In the genomic region with DNA sequence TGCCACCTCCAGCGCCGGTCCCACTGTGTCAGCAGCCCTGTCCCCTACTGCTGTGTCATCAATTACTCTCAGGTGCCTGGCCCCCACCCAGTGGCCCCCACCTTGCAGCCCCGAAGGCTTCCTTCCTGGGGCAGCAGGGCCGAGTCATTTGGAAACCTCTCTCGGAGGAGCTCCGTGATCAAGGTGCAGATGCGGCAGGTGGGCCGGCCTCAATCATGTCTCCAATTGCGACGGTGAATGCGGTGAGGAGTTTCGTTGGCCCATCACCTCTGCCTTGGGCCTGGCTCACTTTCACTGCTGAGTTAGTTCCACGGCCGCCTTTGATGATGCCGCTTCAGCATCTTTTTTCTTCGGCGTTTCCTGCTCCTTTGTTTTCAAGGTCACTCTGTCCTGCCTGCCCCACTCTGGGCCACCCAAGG, we compare ENCODE assay signal across 11 cellular contexts. TPM values are rescaled to one million over a fixed set of nuclear protein-coding genes. Genes with fewer than 3 reads are reported as not detected.
DNase-seq lines count a peak whose midpoint lies in the region; ATAC-seq and TF ChIP-seq lines count a peak whose summit lies in the region.
"Had no signal": no experiment of that assay in that cellular context is flagged by ENCODE, and none has a peak within 500 bp of the region (broad histone marks: within the 10 kb centered on the region; RNA-seq: fewer than 3 reads in every experiment).

No MANE protein-coding gene starts in this region.

- peaks cover 23% of the 10 kb centered on the region for H3K4me1 Mint-ChIP-seq in nephron

- H3K27me3 ChIP-seq in right atrium auricular region, result no peaks in the 10 kb centered on the region
- no peaks in the 10 kb centered on the region for H3K27me3 ChIP-seq in adrenal gland

- TF ChIP-seq CTCF in GM10248 (IDR thresholded peaks at IDR 0.05; ENCODE audit: control extremely low read depth, extremely low read depth, low read depth, missing control alignments) (no peak), nephron (IDR thresholded peaks at IDR 0.05; ENCODE audit: unreplicated experiment in 3 of 3) (no peak), right atrium auricular region (IDR thresholded peaks at IDR 0.05) (no peak), adrenal gland (IDR thresholded peaks at IDR 0.05) (no peak)

- intact Hi-C loops in adrenal gland (cut with DNase I), result no loop called here

- H3K4me3 Mint-ChIP-seq in nephron, result no peak overlapping the region

- DNase-seq in GM10248 (ENCODE audit: extremely low spot score) (peak; percentile 65), NCI-H1417 (lab: John Stamatoyannopoulos, UW) (no peak), NCI-H69 (lab: John Stamatoyannopoulos, UW) (no peak), right atrium auricular region (ENCODE audit: low spot score) (no peak), adrenal gland (no peak)
- peak; percentile 52 for DNase-seq in activated T-cell treated with anti-CD3 and anti-CD28 coated beads, Interleukin-2, amount 50 U/mL, for 1 hour
- DNase-seq: Calu3, NCI-H1105, occipital lobe had no signal

- peak overlapping the region in 2 of 3 experiments; percentile 74 to 78 for H3K27ac Mint-ChIP-seq in nephron

- TF ChIP-seq POLR2A in adrenal gland (IDR thresholded peaks at IDR 0.05), result no peak

- H3K4me1 ChIP-seq in right atrium auricular region, result peaks cover 0 to 16% of the 10 kb centered on the region in 2 donors
- peaks cover 8 to 18% of the 10 kb centered on the region in 2 donors for H3K4me1 ChIP-seq in adrenal gland (replicated peaks in 1 of 2)

- no peaks in the 10 kb centered on the region for H3K9me3 Mint-ChIP-seq in nephron

- no peaks in the 10 kb centered on the region for H3K9me3 ChIP-seq in right atrium auricular region
- H3K9me3 ChIP-seq in adrenal gland (replicated peaks in 1 of 3), result no peaks in the 10 kb centered on the region

- no peaks in the 10 kb centered on the region for H3K27me3 Mint-ChIP-seq in nephron (ENCODE audit: low read depth)

- POLR2A ChIA-PET in GM10248 (lab: Yijun Ruan, JAX), result no interaction called here

- no peaks in the 10 kb centered on the region for H3K36me3 Mint-ChIP-seq in nephron (ENCODE audit: low read depth)

- H3K27ac ChIP-seq in right atrium auricular region (no peak overlapping the region), adrenal gland (no peak overlapping the region)

- CTCF ChIA-PET in GM10248 (lab: Yijun Ruan, JAX), result interaction anchor here (1.0 to 1.4 kb wide), 2 partner anchors 11 to 183 kb away, joined by 3 to 7 read pairs; partner anchors contain the start of gene CXCR5

- WGBS in adrenal gland, 4 donors, result 46 to 73% (median 59%) methylated on average over 15 to 17 of the region's 17 CpGs

- H3K36me3 ChIP-seq in right atrium auricular region, result no peaks in the 10 kb centered on the region
- no peaks in the 10 kb centered on the region for H3K36me3 ChIP-seq in adrenal gland (replicated peaks in 1 of 2)

- H3K4me3 ChIP-seq in right atrium auricular region (no peak overlapping the region), adrenal gland (no peak overlapping the region)

- ATAC-seq in HG03520 (IDR thresholded peaks at IDR 0.05; ENCODE audit: unreplicated experiment), result peak; percentile 42

RNA-seq across cellular contexts. Expression of gene CXCR5, which starts 11.3 kb away (rescaled TPM):
- total RNA-seq in right atrium auricular region (under 1 TPM in 1 of 2 donors, not detected in 1; 0.16 TPM), adrenal gland (under 1 TPM in 3 of 8 donors, not detected in 5; 0.04 to 0.11 (median 0.10) TPM)
- polyA plus RNA-seq in adrenal gland, result under 1 TPM in 2 of 3 donors, not detected in 1; 0.24 to 0.27 TPM
- total RNA-seq: Calu3, occipital lobe had no signal

RNA-seq across cellular contexts. Expression of gene BCL9L, which starts 53.3 kb away (rescaled TPM):
- total RNA-seq in right atrium auricular region (10 to 100 TPM; 17.5 to 43.7 TPM), adrenal gland (100 to 1,000 TPM in 2 of 8 donors, 10 to 100 TPM in 6; 32.2 to 108 (median 60.5) TPM)
- polyA plus RNA-seq in adrenal gland, result 10 to 100 TPM in 2 of 3 donors, 1 to 10 TPM in 1; 7.8 to 47.7 (median 18.3) TPM

Comparison
In these comparisons a context has a peak if more than half of its experiments do, and no peak if none do; other contexts are left out.
1. DNase-seq: peak in GM10248 (single experiment) and activated T-cell treated with anti-CD3 and anti-CD28 coated beads, Interleukin-2, amount 50 U/mL, for 1 hour (single experiment); none in NCI-H1417 (0 of 3), NCI-H69 (single experiment), right atrium auricular region (single experiment) and adrenal gland (0 of 7).